1 cellular context compared by ENCODE assay signal in genomic region chr6:30590509-30590908, GRCh38.
TF ChIP-seq lines count a peak whose summit lies in the region.

No MANE protein-coding gene starts in this region.

TF ChIP-seq in GM23338, 12 proteins besides CTCF, POLR2A, EP300 and RAD21 (continued from another document):
- no peak for TF ChIP-seq ETS1 (IDR thresholded peaks at IDR 0.05)
